12 cellular contexts compared by ENCODE assay signal in the genomic region with DNA sequence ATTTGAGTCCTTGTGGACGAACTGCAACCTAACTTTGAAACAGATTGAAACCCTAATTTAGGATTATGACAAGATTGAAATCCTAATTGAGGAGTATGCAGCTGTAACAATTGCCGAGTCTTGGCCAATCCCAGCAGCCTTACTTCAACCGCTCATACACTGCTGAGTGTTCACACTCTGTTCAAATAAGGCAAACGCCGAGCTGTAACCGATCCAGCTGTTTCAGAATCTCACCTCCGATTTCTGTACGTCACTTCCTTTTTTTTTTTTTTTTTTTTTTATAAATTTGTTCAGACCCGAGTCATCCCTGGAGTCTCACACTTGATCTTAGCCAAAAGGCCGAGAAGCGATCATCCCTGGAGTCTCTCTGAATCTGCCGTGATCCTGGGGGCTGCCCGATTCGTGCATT. TPM values are rescaled to one million over a fixed set of nuclear protein-coding genes. Genes with fewer than 3 reads are reported as not detected.
DNase-seq lines count a peak whose midpoint lies in the region; ATAC-seq and TF ChIP-seq lines count a peak whose summit lies in the region.
"Had no signal": no experiment of that assay in that cellular context is flagged by ENCODE, and none has a peak within 500 bp of the region (broad histone marks: within the 10 kb centered on the region; RNA-seq: fewer than 3 reads in every experiment).

No MANE protein-coding gene starts in this region.

- H3K9me2 ChIP-seq in SK-N-SH: no peaks in the 10 kb centered on the region

- TF ChIP-seq CTCF in DND-41 (IDR thresholded peaks at IDR 0.05; ENCODE audit: borderline replicate concordance, extremely low read depth, low read length, poor library complexity, severe bottlenecking): no peak
- no peak for TF ChIP-seq CTCF in neutrophil (IDR thresholded peaks at IDR 0.05)
- TF ChIP-seq CTCF in SK-N-SH (IDR thresholded peaks at IDR 0.05): no peak
- TF ChIP-seq CTCF in coronary artery (IDR thresholded peaks at IDR 0.05): no peak
- no peak for TF ChIP-seq CTCF in psoas muscle (IDR thresholded peaks at IDR 0.05)

- H3K9ac ChIP-seq in DND-41 (ENCODE audit: low read depth, low read length): no peak overlapping the region
- no peak overlapping the region for H3K9ac ChIP-seq in SK-N-SH

- H3K4me3 ChIP-seq in DND-41 (ENCODE audit: low read depth in 1 of 2, low read length in 2 of 2): no peak overlapping the region
- peak overlapping the region; percentile 8 to 31 for H3K4me3 ChIP-seq in neutrophil (ENCODE audit: low read depth in 1 of 2, low read length in 1 of 2)
- no peak overlapping the region for H3K4me3 ChIP-seq in SK-N-SH (ENCODE audit: low read depth in 2 of 2, low read length in 1 of 2)
- no peak overlapping the region for H3K4me3 ChIP-seq in coronary artery
- no peak overlapping the region for H3K4me3 ChIP-seq in psoas muscle

- H3K27ac ChIP-seq in DND-41 (ENCODE audit: low read length): peak overlapping the region; percentile 6
- peak overlapping the region; percentile 48 for H3K27ac ChIP-seq in neutrophil
- H3K27ac ChIP-seq in SK-N-SH (ENCODE audit: low read depth in 2 of 2, low read length in 1 of 2): no peak overlapping the region
- no peak overlapping the region for H3K27ac ChIP-seq in coronary artery
- H3K27ac ChIP-seq in psoas muscle: no peak overlapping the region

- POLR2A ChIA-PET in SK-N-SH (lab: Yijun Ruan, JAX): no interaction called here

- no peak for TF ChIP-seq RAD21 in SK-N-SH (IDR thresholded peaks at IDR 0.05; ENCODE audit: low read length)

- intact Hi-C loops in psoas muscle (cut with DNase I): loop anchor here (5.0 to 10.0 kb wide), 3 partner anchors 377 to 409 kb away; no protein-coding TSS in a partner anchor

- DNase-seq in DND-41: no peak
- peak; percentile 71 for DNase-seq in NOMO-1 treated with DMSO at 0.1 percent for 48 hours (lab: John Stamatoyannopoulos, UW; ENCODE audit: unreplicated experiment)
- peak; percentile 44 to 53 for DNase-seq in activated T-cell treated with anti-CD3 and anti-CD28 coated beads, Interleukin-2, amount 50 U/mL, for 48 hours
- DNase-seq in SK-N-SH: no peak
- DNase-seq in coronary artery (ENCODE audit: low spot score): no peak
- no peak for DNase-seq in NCI-H1417 (lab: John Stamatoyannopoulos, UW)
- no peak for DNase-seq in psoas muscle
- DNase-seq: COR-L47, HCEC 1CT, occipital lobe, SHP77 had no signal

- H4K20me1 ChIP-seq in DND-41 (ENCODE audit: insufficient read depth, low read length) (no peaks in the 10 kb centered on the region; the same call in 1 of the 2 replicates), SK-N-SH (ENCODE audit: insufficient read depth) (no peaks in the 10 kb centered on the region)

- H2AFZ ChIP-seq in DND-41 (ENCODE audit: low read depth, low read length) (no peak overlapping the region), SK-N-SH (ENCODE audit: low read depth) (no peak overlapping the region)

- H3K4me1 ChIP-seq in DND-41 (ENCODE audit: insufficient read depth, low read length) (peaks cover 54% of the 10 kb centered on the region), neutrophil (ENCODE audit: control insufficient read depth in 1 of 2, insufficient read depth in 1 of 2, low read depth in 1 of 2, low read length in 1 of 2) (peaks cover 18 to 21% of the 10 kb centered on the region in 2 experiments), SK-N-SH (ENCODE audit: control insufficient read depth in 1 of 2, insufficient read depth in 2 of 2, low read depth in 1 of 2, low read length in 1 of 2) (no peaks in the 10 kb centered on the region), psoas muscle (no peaks in the 10 kb centered on the region)

- no peaks in the 10 kb centered on the region for H3K27me3 ChIP-seq in DND-41 (ENCODE audit: insufficient read depth, low read length, poor library complexity)
- no peaks in the 10 kb centered on the region for H3K27me3 ChIP-seq in neutrophil
- no peaks in the 10 kb centered on the region for H3K27me3 ChIP-seq in SK-N-SH (ENCODE audit: insufficient read depth)
- H3K27me3 ChIP-seq in psoas muscle (ENCODE audit: insufficient read depth in 3 of 3, low read length in 2 of 3): no peaks in the 10 kb centered on the region

- H3K79me2 ChIP-seq in DND-41 (ENCODE audit: insufficient read depth, low read length) (peaks cover 98% of the 10 kb centered on the region), SK-N-SH (ENCODE audit: insufficient read depth) (no peaks in the 10 kb centered on the region)

- no peak for ATAC-seq in DND-41 (ENCODE audit: insufficient read depth, low read depth)
- ATAC-seq in psoas muscle: no peak

- 85% methylated on average over 14 of the region's 14 CpGs for WGBS in SK-N-SH (ENCODE audit: low lambda C conversion rate)
- WGBS in psoas muscle, 3 donors: 79 to 82% (median 80%) methylated on average over 14 of the region's 14 CpGs

- H3K36me3 ChIP-seq in DND-41 (ENCODE audit: insufficient read depth, low read length) (peaks cover 57% of the 10 kb centered on the region), neutrophil (no peaks in the 10 kb centered on the region), SK-N-SH (replicated peaks in 1 of 2; ENCODE audit: control insufficient read depth in 1 of 2, insufficient read depth in 2 of 2, low read length in 1 of 2) (no peaks in the 10 kb centered on the region), psoas muscle (ENCODE audit: insufficient read depth in 1 of 2, low read depth in 1 of 2) (no peaks in the 10 kb centered on the region)

- H3F3A ChIP-seq in SK-N-SH (replicated peaks; ENCODE audit: insufficient read depth): no peaks in the 10 kb centered on the region

- no peak overlapping the region for H3K4me2 ChIP-seq in DND-41 (ENCODE audit: insufficient read depth, low read length)
- H3K4me2 ChIP-seq in SK-N-SH: no peak overlapping the region

- TF ChIP-seq EP300 in SK-N-SH (IDR thresholded peaks at IDR 0.05; ENCODE audit: borderline replicate concordance in 1 of 2, low read depth in 1 of 2, low read length in 1 of 2): no peak

- H3K9me3 ChIP-seq in DND-41 (ENCODE audit: insufficient read depth, low read length, severe bottlenecking) (no peaks in the 10 kb centered on the region), neutrophil (no peaks in the 10 kb centered on the region), SK-N-SH (no peaks in the 10 kb centered on the region), psoas muscle (no peaks in the 10 kb centered on the region)

- CTCF ChIA-PET in SK-N-SH (lab: Yijun Ruan, JAX): interaction anchor here (6.8 kb wide), 1 partner anchor 14 kb away, joined by 54 read pairs; no protein-coding TSS in a partner anchor

TF ChIP-seq in SK-N-SH, 30 proteins besides CTCF, POLR2A, EP300 and RAD21:
- TF ChIP-seq, protein P1, sequence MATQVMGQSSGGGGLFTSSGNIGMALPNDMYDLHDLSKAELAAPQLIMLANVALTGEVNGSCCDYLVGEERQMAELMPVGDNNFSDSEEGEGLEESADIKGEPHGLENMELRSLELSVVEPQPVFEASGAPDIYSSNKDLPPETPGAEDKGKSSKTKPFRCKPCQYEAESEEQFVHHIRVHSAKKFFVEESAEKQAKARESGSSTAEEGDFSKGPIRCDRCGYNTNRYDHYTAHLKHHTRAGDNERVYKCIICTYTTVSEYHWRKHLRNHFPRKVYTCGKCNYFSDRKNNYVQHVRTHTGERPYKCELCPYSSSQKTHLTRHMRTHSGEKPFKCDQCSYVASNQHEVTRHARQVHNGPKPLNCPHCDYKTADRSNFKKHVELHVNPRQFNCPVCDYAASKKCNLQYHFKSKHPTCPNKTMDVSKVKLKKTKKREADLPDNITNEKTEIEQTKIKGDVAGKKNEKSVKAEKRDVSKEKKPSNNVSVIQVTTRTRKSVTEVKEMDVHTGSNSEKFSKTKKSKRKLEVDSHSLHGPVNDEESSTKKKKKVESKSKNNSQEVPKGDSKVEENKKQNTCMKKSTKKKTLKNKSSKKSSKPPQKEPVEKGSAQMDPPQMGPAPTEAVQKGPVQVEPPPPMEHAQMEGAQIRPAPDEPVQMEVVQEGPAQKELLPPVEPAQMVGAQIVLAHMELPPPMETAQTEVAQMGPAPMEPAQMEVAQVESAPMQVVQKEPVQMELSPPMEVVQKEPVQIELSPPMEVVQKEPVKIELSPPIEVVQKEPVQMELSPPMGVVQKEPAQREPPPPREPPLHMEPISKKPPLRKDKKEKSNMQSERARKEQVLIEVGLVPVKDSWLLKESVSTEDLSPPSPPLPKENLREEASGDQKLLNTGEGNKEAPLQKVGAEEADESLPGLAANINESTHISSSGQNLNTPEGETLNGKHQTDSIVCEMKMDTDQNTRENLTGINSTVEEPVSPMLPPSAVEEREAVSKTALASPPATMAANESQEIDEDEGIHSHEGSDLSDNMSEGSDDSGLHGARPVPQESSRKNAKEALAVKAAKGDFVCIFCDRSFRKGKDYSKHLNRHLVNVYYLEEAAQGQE (IDR thresholded peaks at IDR 0.05; ENCODE audit: low read depth, low read length): no peak
- TF ChIP-seq MXI1 (IDR thresholded peaks at IDR 0.05; ENCODE audit: low read depth, low read length): no peak
- TF ChIP-seq, protein P2, sequence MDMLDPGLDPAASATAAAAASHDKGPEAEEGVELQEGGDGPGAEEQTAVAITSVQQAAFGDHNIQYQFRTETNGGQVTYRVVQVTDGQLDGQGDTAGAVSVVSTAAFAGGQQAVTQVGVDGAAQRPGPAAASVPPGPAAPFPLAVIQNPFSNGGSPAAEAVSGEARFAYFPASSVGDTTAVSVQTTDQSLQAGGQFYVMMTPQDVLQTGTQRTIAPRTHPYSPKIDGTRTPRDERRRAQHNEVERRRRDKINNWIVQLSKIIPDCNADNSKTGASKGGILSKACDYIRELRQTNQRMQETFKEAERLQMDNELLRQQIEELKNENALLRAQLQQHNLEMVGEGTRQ (IDR thresholded peaks at IDR 0.05; ENCODE audit: borderline replicate concordance, low read depth, low read length): no peak
- TF ChIP-seq GATA2 (CRISPR knock-in tag; IDR thresholded peaks at IDR 0.05): no peak
- TF ChIP-seq, protein P3, sequence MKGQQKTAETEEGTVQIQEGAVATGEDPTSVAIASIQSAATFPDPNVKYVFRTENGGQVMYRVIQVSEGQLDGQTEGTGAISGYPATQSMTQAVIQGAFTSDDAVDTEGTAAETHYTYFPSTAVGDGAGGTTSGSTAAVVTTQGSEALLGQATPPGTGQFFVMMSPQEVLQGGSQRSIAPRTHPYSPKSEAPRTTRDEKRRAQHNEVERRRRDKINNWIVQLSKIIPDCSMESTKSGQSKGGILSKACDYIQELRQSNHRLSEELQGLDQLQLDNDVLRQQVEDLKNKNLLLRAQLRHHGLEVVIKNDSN (IDR thresholded peaks at IDR 0.05; ENCODE audit: borderline replicate concordance, low read depth): no peak

RNA-seq across cellular contexts. Expression of a gene that starts 22.3 kb away (rescaled TPM):
- 148 and 167 TPM in 2 replicates for polyA plus RNA-seq in SK-N-SH (2012; rRNA removed)
- polyA plus RNA-seq in SK-N-SH (2012; cell fraction: cytosol; rRNA removed): 191 and 217 TPM in 2 replicates
- 53.4 and 58.6 TPM in 2 replicates for polyA plus RNA-seq in SK-N-SH (2012; cell fraction: nucleus; rRNA removed)
- total RNA-seq in psoas muscle: 100 to 1,000 TPM; 294 to 473 (median 332) TPM
- 100 to 1,000 TPM; 521 to 680 (median 593) TPM for polyA plus RNA-seq in psoas muscle

Comparison
In these comparisons a context has a peak if more than half of its experiments do, and no peak if none do; other contexts are left out.
1. DNase-seq: peak in NOMO-1 treated with DMSO at 0.1 percent for 48 hours (single experiment) and activated T-cell treated with anti-CD3 and anti-CD28 coated beads, Interleukin-2, amount 50 U/mL, for 48 hours (2 of 2); none in DND-41 (single experiment), SK-N-SH (single experiment), coronary artery (single experiment), NCI-H1417 (0 of 3) and psoas muscle (0 of 2).
2. H3K27ac ChIP-seq: peak in DND-41 (single experiment) and neutrophil (single experiment); none in SK-N-SH (0 of 2), coronary artery (0 of 2) and psoas muscle (single experiment).
3. H3K4me3 ChIP-seq: peak in neutrophil (2 of 2); none in DND-41 (0 of 2), SK-N-SH (0 of 2), coronary artery (single experiment) and psoas muscle (single experiment).